Comparison of ENCODE assay signal across 8 cellular contexts in the genomic region with DNA sequence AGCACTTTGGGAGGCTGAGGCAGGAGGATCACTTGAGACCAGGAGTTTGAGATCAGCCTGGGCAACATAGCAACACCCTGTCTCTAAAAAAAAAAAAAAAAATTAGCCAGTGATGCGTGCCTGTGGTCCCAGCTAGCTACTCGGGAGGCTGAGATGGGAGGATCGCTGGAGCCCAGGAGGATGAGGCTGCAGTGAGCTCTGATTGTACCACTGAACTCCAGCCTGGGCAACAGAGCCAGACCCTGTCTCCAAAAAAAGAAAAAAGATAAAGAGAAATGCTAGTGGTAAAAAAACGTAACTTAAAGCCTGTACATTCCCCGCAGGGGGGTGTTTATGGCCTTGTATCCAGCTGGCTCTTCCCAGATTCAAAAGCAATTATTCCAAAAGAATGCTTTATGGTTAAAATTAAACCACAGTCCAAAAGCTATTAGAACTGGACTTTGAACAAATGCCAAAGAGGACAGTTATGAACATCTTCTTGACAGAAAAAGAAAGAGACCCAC. TPM values are rescaled to one million over a fixed set of nuclear protein-coding genes. Genes with fewer than 3 reads are reported as not detected.
DNase-seq lines count a peak whose midpoint lies in the region; ATAC-seq and TF ChIP-seq lines count a peak whose summit lies in the region.

No MANE protein-coding gene starts in this region.

- H3K4me3 ChIP-seq in BLaER1 (peak overlapping the region; percentile 74), Karpas-422 (ENCODE audit: low read length) (peak overlapping the region; percentile 75), choroid plexus epithelial cell (ENCODE audit: low read depth, low read length) (peak overlapping the region; percentile 81)

- no peaks in the 10 kb centered on the region for H3K36me3 Mint-ChIP-seq in natural killer cell

- peak overlapping the region; percentile 79 for H3K9ac ChIP-seq in BLaER1
- H3K9ac ChIP-seq in Karpas-422 (ENCODE audit: low read length), result peak overlapping the region; percentile 73

- H3K27ac ChIP-seq in BLaER1 (no peak overlapping the region), Karpas-422 (ENCODE audit: low read length) (no peak overlapping the region)

- no peaks in the 10 kb centered on the region for H3K27me3 Mint-ChIP-seq in natural killer cell (ENCODE audit: low read depth in 2 of 2)

- H2AFZ ChIP-seq in Karpas-422 (ENCODE audit: low read length), result peak overlapping the region; percentile 46

- intact Hi-C loops in natural killer cell (cut with micrococcal nuclease), result loop anchor here (5.0 kb wide), 1 partner anchor 190 kb away; no protein-coding TSS in a partner anchor

- H3K4me2 ChIP-seq in BLaER1 (peak overlapping the region; percentile 99), Karpas-422 (ENCODE audit: low read depth, low read length, poor library complexity, severe bottlenecking) (peak overlapping the region; percentile 79)

- H3K9me2 ChIP-seq in Karpas-422 (replicated peaks; ENCODE audit: insufficient read depth, low read length), result no peaks in the 10 kb centered on the region

- DNase-seq in Karpas-422 (no peak), choroid plexus epithelial cell (ENCODE audit: low read depth) (no peak), natural killer cell (no peak), kidney tubule cell (ENCODE audit: low spot score) (no peak), medulla oblongata (ENCODE audit: extremely low spot score) (no peak), KG1 (lab: John Stamatoyannopoulos, UW) (no peak), H4 (ENCODE audit: low spot score) (no peak)

- H3K4me1 ChIP-seq in BLaER1 (peaks cover 48% of the 10 kb centered on the region), Karpas-422 (ENCODE audit: low read length) (peaks cover 12% of the 10 kb centered on the region)

- ATAC-seq in natural killer cell, result no peak

- TF ChIP-seq CTCF in choroid plexus epithelial cell (conservative IDR thresholded peaks at IDR 0.05; ENCODE audit: low read depth, low read length), result no peak
- no peak for TF ChIP-seq CTCF in natural killer cell (IDR thresholded peaks at IDR 0.05)

- peaks cover 14% of the 10 kb centered on the region in 2 donors for H3K4me1 Mint-ChIP-seq in natural killer cell

- peak overlapping the region; percentile 93 for H3K4me3 Mint-ChIP-seq in natural killer cell

- H4K20me1 ChIP-seq in BLaER1 (no peaks in the 10 kb centered on the region), Karpas-422 (ENCODE audit: insufficient read depth, low read depth, low read length) (no peaks in the 10 kb centered on the region)

- H3K27me3 ChIP-seq in BLaER1, result 0 out of 2 replicates have a peak, but pooled peaks cover 3% of the 10 kb centered on the region
- H3K27me3 ChIP-seq in Karpas-422 (ENCODE audit: low read length), result no peaks in the 10 kb centered on the region

- H3K9me3 Mint-ChIP-seq in natural killer cell, result no peaks in the 10 kb centered on the region

- H3K27ac Mint-ChIP-seq in natural killer cell, result peak overlapping the region; percentile 51 to 69

- H3K79me2 ChIP-seq in Karpas-422 (ENCODE audit: low read length), result no peaks in the 10 kb centered on the region

- H3K36me3 ChIP-seq in BLaER1 (no peaks in the 10 kb centered on the region), Karpas-422 (ENCODE audit: insufficient read depth, low read length) (no peaks in the 10 kb centered on the region)

- H3K9me3 ChIP-seq in BLaER1 (no peaks in the 10 kb centered on the region), Karpas-422 (ENCODE audit: low read length) (no peaks in the 10 kb centered on the region)

RNA-seq across cellular contexts. Expression of a gene that starts 16.4 kb away (rescaled TPM):
- not detected in 2 replicates for total RNA-seq in Karpas-422 (2014; rRNA removed; shearing (Covaris generic); ENCODE audit: low replicate concordance)
- 1 to 10 TPM in 1 of 3 donors, under 1 TPM in 2; 0.31 to 2.0 (median 0.54) TPM for total RNA-seq in natural killer cell
- not detected in 2 replicates for total RNA-seq in H4 (2014; rRNA removed; shearing (Covaris generic))

RNA-seq across cellular contexts. Expression of a gene that starts 30.5 kb away (rescaled TPM):
- total RNA-seq in Karpas-422 (2014; rRNA removed; shearing (Covaris generic); ENCODE audit: low replicate concordance), result not detected in 2 replicates
- total RNA-seq in natural killer cell, result under 1 TPM in 2 of 3 donors, not detected in 1; 0.11 to 0.12 TPM
- not detected in 2 replicates for total RNA-seq in H4 (2014; rRNA removed; shearing (Covaris generic))

RNA-seq across cellular contexts. Expression of a gene that starts 36.6 kb away (rescaled TPM):
- 11.1 and 19.8 TPM in 2 replicates for total RNA-seq in Karpas-422 (2014; rRNA removed; shearing (Covaris generic); ENCODE audit: low replicate concordance)
- 10 to 100 TPM; 13.9 to 22.5 (median 21.3) TPM for total RNA-seq in natural killer cell
- total RNA-seq in H4 (2014; rRNA removed; shearing (Covaris generic)), result 4.6 and 6.1 TPM in 2 replicates

RNA-seq across cellular contexts. Expression of a gene that starts 40.6 kb away (rescaled TPM):
- 514 and 827 TPM in 2 replicates for total RNA-seq in Karpas-422 (2014; rRNA removed; shearing (Covaris generic); ENCODE audit: low replicate concordance)
- total RNA-seq in natural killer cell, result 1,000 to 10,000 TPM; 1,035 to 1,220 (median 1,095) TPM
- total RNA-seq in H4 (2014; rRNA removed; shearing (Covaris generic)), result 1,250 and 1,621 TPM in 2 replicates

RNA-seq across cellular contexts. Expression of a gene that starts 42.9 kb away (rescaled TPM):
- total RNA-seq in Karpas-422 (2014; rRNA removed; shearing (Covaris generic); ENCODE audit: low replicate concordance), result 41.3 and 89.0 TPM in 2 replicates
- 10 to 100 TPM; 71.6 to 93.4 (median 73.6) TPM for total RNA-seq in natural killer cell
- 13.6 and 20.0 TPM in 2 replicates for total RNA-seq in H4 (2014; rRNA removed; shearing (Covaris generic))
